Comparison of ENCODE assay signal across 17 cellular contexts in genomic region chr2:54850171-54851122, GRCh38.
DNase-seq lines count a peak whose midpoint lies in the region; ATAC-seq, FAIRE-seq and TF ChIP-seq lines count a peak whose summit lies in the region.
"Had no signal": no experiment of that assay in that cellular context is flagged by ENCODE, and none has a peak within 500 bp of the region (broad histone marks: within the 10 kb centered on the region; RNA-seq: fewer than 3 reads in every experiment).

No MANE protein-coding gene starts in this region.

- no peak overlapping the region for H3K14ac ChIP-seq in IMR-90 (replicated peaks; ENCODE audit: low read depth, low read length)

- H3K18ac ChIP-seq in IMR-90 (ENCODE audit: low read depth, low read length), result no peak overlapping the region

- TF ChIP-seq CTCF in A549 (IDR thresholded peaks at IDR 0.05) (no peak), IMR-90 (conservative IDR thresholded peaks at IDR 0.05; ENCODE audit: low read depth, low read length) (no peak), mammary epithelial cell (conservative IDR thresholded peaks at IDR 0.05 in 1 of 2, IDR thresholded peaks at IDR 0.05 in 1 of 2; ENCODE audit: extremely low read depth in 1 of 2, insufficient read depth in 1 of 2, low read depth in 1 of 2, low read length in 2 of 2) (no peak), keratinocyte (optimal IDR thresholded peaks at IDR 0.05 in 1 of 3, IDR thresholded peaks at IDR 0.05 in 1 of 3, conservative IDR thresholded peaks at IDR 0.05 in 1 of 3; ENCODE audit: extremely low read depth in 1 of 3, insufficient read depth in 2 of 3, low read length in 3 of 3) (no peak)

- no peaks in the 10 kb centered on the region for H3K79me1 ChIP-seq in IMR-90 (ENCODE audit: low read depth in 1 of 2, low read length in 2 of 2)

- intact Hi-C loops in IMR-90 (cut with micrococcal nuclease) (no loop called here), mammary epithelial cell (cut with micrococcal nuclease) (no loop called here), right cardiac atrium (cut with DNase I) (no loop called here)

- H3K9me1 ChIP-seq in IMR-90 (ENCODE audit: insufficient read depth, low read length), result no peaks in the 10 kb centered on the region; the same call in 1 of the 2 replicates
- H3K9me1 ChIP-seq in keratinocyte (ENCODE audit: control insufficient read depth, extremely low read depth, insufficient read depth, low read length), result no peaks in the 10 kb centered on the region

- H2BK120ac ChIP-seq in IMR-90 (ENCODE audit: low read depth, low read length), result no peak overlapping the region

- no peak overlapping the region for H4K8ac ChIP-seq in IMR-90 (ENCODE audit: low read depth in 2 of 2, low read length in 2 of 2)

- in situ Hi-C loops in IMR-90 (cut with MboI; ENCODE audit: low sequenced_read_pairs) (no loop called here), mammary epithelial cell (cut with MboI; ENCODE audit: low sequenced_read_pairs in 2 of 2) (loop anchor here in 1 of 2 donors (25.0 kb wide), 1 partner anchor 337 kb away; no protein-coding TSS in a partner anchor)

- H3K27ac ChIP-seq in A549 (no peak overlapping the region), IMR-90 (ENCODE audit: insufficient read depth, low read length) (no peak overlapping the region), mammary epithelial cell (ENCODE audit: insufficient read depth, low read depth, low read length) (no peak overlapping the region), keratinocyte (ENCODE audit: control insufficient read depth, insufficient read depth, low read length) (no peak overlapping the region), right cardiac atrium (ENCODE audit: low read length) (no peak overlapping the region)
- H3K27ac ChIP-seq: BLaER1 treated with 17β-estradiol and CSF1 and Interleukin-3, amounts not matched to agents 10 nM and 100 nM; HL-60 had no signal

- POLR2A ChIA-PET in A549 (lab: Yijun Ruan, JAX) (no interaction called here), IMR-90 (lab: Charles Lee; ENCODE audit: unreplicated experiment) (no interaction called here)

- WGBS in A549 (ENCODE audit: missing lambda C conversion rate), result 87% methylated on average over 8 of the region's 8 CpGs
- 100% methylated on average over 1 of the region's 8 CpGs; no CpG with 5 or more reads in 1 of the 2 experiments for WGBS in IMR-90 (ENCODE audit: extremely low coverage in 2 of 2, insufficient read length in 1 of 2), 2 experiments
- WGBS in mammary epithelial cell (ENCODE audit: low coverage, missing lambda C conversion rate), result 60% methylated on average over 8 of the region's 8 CpGs
- 96% methylated on average over 8 of the region's 8 CpGs for WGBS in right cardiac atrium

- H3K23ac ChIP-seq in IMR-90 (ENCODE audit: low read depth, low read length), result no peak overlapping the region

- H2BK20ac ChIP-seq in IMR-90 (ENCODE audit: low read depth, low read length), result no peak overlapping the region

- CTCF ChIA-PET in A549 (lab: Yijun Ruan, JAX) (interaction anchor here (1.0 kb wide), 1 partner anchor 11 kb away, joined by 4 read pairs; no protein-coding TSS in a partner anchor), IMR-90 (lab: Yijun Ruan, JAX) (no interaction called here), mammary epithelial cell (lab: Charles Lee; ENCODE audit: low non-redundant PET) (no interaction called here)

- dilution Hi-C loops in IMR-90 (cut with HindIII; ENCODE audit: low sequenced_read_pairs, unreplicated experiment) (no loop called here), mammary epithelial cell (cut with HindIII; ENCODE audit: low sequenced_read_pairs) (no loop called here), keratinocyte (cut with MboI; ENCODE audit: extremely low pct_ligation_motif_present, low sequenced_read_pairs) (no loop called here)

- no peak overlapping the region for H2BK5ac ChIP-seq in IMR-90 (ENCODE audit: low read depth, low read length, poor library complexity, severe bottlenecking)

- no peak overlapping the region for H2AK9ac ChIP-seq in IMR-90 (replicated peaks; ENCODE audit: low read depth, low read length, poor library complexity)

- H3K27me3 ChIP-seq in IMR-90 (ENCODE audit: control insufficient read depth, insufficient read depth, low read length) (no peaks in the 10 kb centered on the region), mammary epithelial cell (ENCODE audit: insufficient read depth, low read length) (no peaks in the 10 kb centered on the region), keratinocyte (ENCODE audit: control insufficient read depth, extremely low read depth, insufficient read depth, low read length) (no peaks in the 10 kb centered on the region), right cardiac atrium (ENCODE audit: control insufficient read depth, insufficient read depth) (no peaks in the 10 kb centered on the region)
- H3K27me3 ChIP-seq: BLaER1 treated with 17β-estradiol and CSF1 and Interleukin-3, amounts not matched to agents 10 nM and 100 nM had no signal

- H3K4me2 ChIP-seq in A549, result no peak overlapping the region
- no peak overlapping the region for H3K4me2 ChIP-seq in IMR-90 (ENCODE audit: low read depth, low read length)
- peak overlapping the region; percentile 52 for H3K4me2 ChIP-seq in mammary epithelial cell (ENCODE audit: insufficient read depth, low read depth, low read length)
- peak overlapping the region; percentile 13 for H3K4me2 ChIP-seq in keratinocyte (ENCODE audit: control insufficient read depth, extremely low read depth, insufficient read depth, low read depth, low read length)
- H3K4me2 ChIP-seq: BLaER1 treated with 17β-estradiol and CSF1 and Interleukin-3, amounts not matched to agents 10 nM and 100 nM; GM23338 had no signal

- BruUV-seq in IMR-90 (replicated peaks; lab: Mats Ljungman, UMichigan) (no TSS peak), mammary epithelial cell (replicated peaks; lab: Mats Ljungman, UMichigan) (no TSS peak)

- H3K4me3 ChIP-seq in A549 (no peak overlapping the region), IMR-90 (ENCODE audit: insufficient read depth, low read depth, low read length) (no peak overlapping the region), mammary epithelial cell (replicated peaks in 1 of 3; ENCODE audit: insufficient read depth in 1 of 3, low read depth in 2 of 3, low read length in 3 of 3) (no peak overlapping the region), keratinocyte (ENCODE audit: control insufficient read depth in 2 of 3, extremely low read depth in 1 of 3, insufficient read depth in 2 of 3, low read depth in 1 of 3, low read length in 3 of 3) (no peak overlapping the region), right cardiac atrium (ENCODE audit: low read length) (no peak overlapping the region)
- H3K4me3 ChIP-seq: BLaER1 treated with 17β-estradiol and CSF1 and Interleukin-3, amounts not matched to agents 10 nM and 100 nM; GM23338 had no signal

- H2AFZ ChIP-seq in IMR-90 (replicated peaks; ENCODE audit: low read length, poor library complexity) (no peak overlapping the region), mammary epithelial cell (ENCODE audit: low read depth, low read length) (peak overlapping the region; percentile 34), keratinocyte (ENCODE audit: control insufficient read depth, low read length) (no peak overlapping the region)
- H2AFZ ChIP-seq: GM23338 had no signal

- no peaks in the 10 kb centered on the region for H3K4me1 ChIP-seq in A549
- H3K4me1 ChIP-seq in IMR-90 (ENCODE audit: control insufficient read depth, insufficient read depth, low read length), result no peaks in the 10 kb centered on the region
- H3K4me1 ChIP-seq in mammary epithelial cell (ENCODE audit: insufficient read depth, low read length), result peaks cover 8% of the 10 kb centered on the region
- H3K4me1 ChIP-seq in keratinocyte (ENCODE audit: control insufficient read depth, extremely low read depth, insufficient read depth, low read length), result peaks cover 9% of the 10 kb centered on the region
- H3K4me1 ChIP-seq in right cardiac atrium (ENCODE audit: control insufficient read depth, insufficient read depth, low read length), result no peaks in the 10 kb centered on the region

- no peak overlapping the region for H3K4ac ChIP-seq in IMR-90 (ENCODE audit: low read depth, low read length)

- FAIRE-seq in A549 (lab: Jason Lieb, UNC) (no peak), keratinocyte (lab: Jason Lieb, UNC) (peak; percentile 56)
- FAIRE-seq: A204.1, H54 had no signal

- H4K91ac ChIP-seq in IMR-90 (ENCODE audit: insufficient read depth, low read depth, low read length), result no peak overlapping the region

- no peak for TF ChIP-seq POLR2A in A549 (IDR thresholded peaks at IDR 0.05; ENCODE audit: low read length)
- no peak for TF ChIP-seq POLR2A in IMR-90 (IDR thresholded peaks at IDR 0.05; ENCODE audit: low read depth, low read length)

- H3K36me3 ChIP-seq in IMR-90 (ENCODE audit: control insufficient read depth, insufficient read depth, low read length) (no peaks in the 10 kb centered on the region), mammary epithelial cell (ENCODE audit: insufficient read depth, low read length) (no peaks in the 10 kb centered on the region), keratinocyte (ENCODE audit: control insufficient read depth in 2 of 2, extremely low read depth in 1 of 2, insufficient read depth in 2 of 2, low read length in 2 of 2) (no peaks in the 10 kb centered on the region)
- H3K36me3 ChIP-seq: BLaER1 treated with 17β-estradiol and CSF1 and Interleukin-3, amounts not matched to agents 10 nM and 100 nM had no signal

- DNase-seq in A549 (ENCODE audit: low read depth in 1 of 2, low spot score in 1 of 2), result no peak
- DNase-seq in IMR-90, result no peak
- peak; percentile 16 for DNase-seq in mammary epithelial cell
- DNase-seq in keratinocyte (ENCODE audit: low read depth, low spot score), result no peak
- no peak for DNase-seq in Ammon's horn (ENCODE audit: low spot score)
- DNase-seq in right cardiac atrium, result no peak
- DNase-seq in NK-92 (lab: John Stamatoyannopoulos, UW; ENCODE audit: unreplicated experiment), result no peak
- DNase-seq: Calu3; CD8-positive, alpha-beta T cell; DMS79 treated with DMSO at 0.1 percent for 48 hours; GF-D8; HCEC 1CT had no signal

- no peak overlapping the region for H4K5ac ChIP-seq in IMR-90 (ENCODE audit: low read depth, low read length)

- H2BK15ac ChIP-seq in IMR-90 (ENCODE audit: low read depth, low read length), result no peak overlapping the region

- H4K20me1 ChIP-seq in IMR-90 (ENCODE audit: insufficient read depth, low read length) (no peaks in the 10 kb centered on the region), mammary epithelial cell (ENCODE audit: insufficient read depth, low read length) (no peaks in the 10 kb centered on the region), keratinocyte (ENCODE audit: control insufficient read depth, extremely low read depth, insufficient read depth, low read length) (no peaks in the 10 kb centered on the region)
- H4K20me1 ChIP-seq: BLaER1 treated with 17β-estradiol and CSF1 and Interleukin-3, amounts not matched to agents 10 nM and 100 nM had no signal

- TF ChIP-seq EP300 in A549 (IDR thresholded peaks at IDR 0.05), result no peak

- H3K9ac ChIP-seq in IMR-90 (ENCODE audit: low read depth, low read length) (no peak overlapping the region), mammary epithelial cell (ENCODE audit: insufficient read depth, low read length) (no peak overlapping the region), keratinocyte (ENCODE audit: control insufficient read depth, extremely low read depth, insufficient read depth, low read length) (no peak overlapping the region)
- H3K9ac ChIP-seq: BLaER1 treated with 17β-estradiol and CSF1 and Interleukin-3, amounts not matched to agents 10 nM and 100 nM had no signal

- ATAC-seq in A549 (no peak), IMR-90 (ENCODE audit: low read depth) (no peak), right cardiac atrium (no peak)
- ATAC-seq: CD8-positive, alpha-beta T cell; GM23338 had no signal

- H3K79me2 ChIP-seq in mammary epithelial cell (ENCODE audit: insufficient read depth, low read length) (no peaks in the 10 kb centered on the region), keratinocyte (ENCODE audit: control insufficient read depth, insufficient read depth, low read length) (no peaks in the 10 kb centered on the region)

- no peak for TF ChIP-seq RAD21 in A549 (conservative IDR thresholded peaks at IDR 0.05 in 1 of 2, IDR thresholded peaks at IDR 0.05 in 1 of 2)
- TF ChIP-seq RAD21 in IMR-90 (IDR thresholded peaks at IDR 0.05; ENCODE audit: low read length), result no peak

- H3K56ac ChIP-seq in IMR-90 (ENCODE audit: extremely low read depth, insufficient read depth, low read length), result no peak overlapping the region

- no peak overlapping the region for H2AK5ac ChIP-seq in IMR-90 (ENCODE audit: low read depth, low read length)

- H3K9me3 ChIP-seq in A549 (no peaks in the 10 kb centered on the region), IMR-90 (ENCODE audit: control insufficient read depth, insufficient read depth, low read length) (no peaks in the 10 kb centered on the region), mammary epithelial cell (replicated peaks; ENCODE audit: insufficient read depth, low read length) (no peaks in the 10 kb centered on the region), keratinocyte (ENCODE audit: control insufficient read depth, low read depth, low read length) (no peaks in the 10 kb centered on the region), right cardiac atrium (ENCODE audit: control insufficient read depth, low read length) (no peaks in the 10 kb centered on the region)
- H3K9me3 ChIP-seq: BLaER1 treated with 17β-estradiol and CSF1 and Interleukin-3, amounts not matched to agents 10 nM and 100 nM had no signal

Comparison
In these comparisons a context has a peak if more than half of its experiments do, and no peak if none do; other contexts are left out.
1. H3K4me2 ChIP-seq: peak in mammary epithelial cell (single experiment) and keratinocyte (single experiment); none in A549 (single experiment) and IMR-90 (single experiment).